Comparison of ENCODE assay signal across 12 cellular contexts in genomic region chr7:156607332-156608175, GRCh38. TPM values are rescaled to one million over a fixed set of nuclear protein-coding genes. Genes with fewer than 3 reads are reported as not detected.
DNase-seq lines count a peak whose midpoint lies in the region; ATAC-seq, FAIRE-seq and TF ChIP-seq lines count a peak whose summit lies in the region.
"Had no signal": no experiment of that assay in that cellular context is flagged by ENCODE, and none has a peak within 500 bp of the region (broad histone marks: within the 10 kb centered on the region; RNA-seq: fewer than 3 reads in every experiment).

No MANE protein-coding gene starts in this region.

- no peak overlapping the region for H2AFZ ChIP-seq in H1 (ENCODE audit: low read length)
- peak overlapping the region; percentile 41 for H2AFZ ChIP-seq in osteoblast (ENCODE audit: low read length)
- no peak overlapping the region for H2AFZ ChIP-seq in neural progenitor cell (replicated peaks)

- H3K9ac ChIP-seq in H1 (replicated peaks in 1 of 4; ENCODE audit: extremely low read depth in 1 of 4, low read depth in 3 of 4, low read length in 3 of 4): no peak overlapping the region
- H3K9ac ChIP-seq in neural progenitor cell: no peak overlapping the region

- no peak overlapping the region for H3K56ac ChIP-seq in H1 (replicated peaks; ENCODE audit: insufficient read length, low read depth, low read length)

- no peak overlapping the region for H3K27ac ChIP-seq in H1 (ENCODE audit: low read depth, low read length)
- H3K27ac ChIP-seq in osteoblast (ENCODE audit: low read depth, low read length): no peak overlapping the region
- no peak overlapping the region for H3K27ac ChIP-seq in neural progenitor cell
- H3K27ac ChIP-seq: SJSA1 had no signal

- H3K18ac ChIP-seq in H1 (ENCODE audit: extremely low read depth, low read length): no peak overlapping the region

- H3K23me2 ChIP-seq in H1 (ENCODE audit: low read depth, low read length): no peaks in the 10 kb centered on the region

- no peaks in the 10 kb centered on the region for H3K9me3 ChIP-seq in H1 (ENCODE audit: insufficient read depth in 2 of 2, low read depth in 1 of 2, low read length in 1 of 2)
- H3K9me3 ChIP-seq in osteoblast (ENCODE audit: low read depth, low read length): no peaks in the 10 kb centered on the region
- no peaks in the 10 kb centered on the region for H3K9me3 ChIP-seq in neural progenitor cell (ENCODE audit: low read depth)
- H3K9me3 ChIP-seq: SJSA1 had no signal

- H3K4me1 Mint-ChIP-seq in neural progenitor cell: peaks cover 6% of the 10 kb centered on the region

- H3K36me3 ChIP-seq in H1 (ENCODE audit: control insufficient read depth in 2 of 4, insufficient read depth in 4 of 4, low read length in 3 of 4) (no peaks in the 10 kb centered on the region), osteoblast (ENCODE audit: insufficient read depth, low read length) (no peaks in the 10 kb centered on the region), neural progenitor cell (no peaks in the 10 kb centered on the region)
- H3K36me3 ChIP-seq: SJSA1 had no signal

- H3K4me1 ChIP-seq in H1 (replicated peaks in 1 of 4; ENCODE audit: control insufficient read depth in 3 of 4, insufficient read depth in 4 of 4, low read length in 3 of 4) (peaks cover 0 to 2% (median under 1%) of the 10 kb centered on the region in 4 experiments; a peak in 3 of 7 replicates), osteoblast (ENCODE audit: insufficient read depth, low read length) (no peaks in the 10 kb centered on the region), neural progenitor cell (peaks cover 6% of the 10 kb centered on the region)

- H3K79me2 ChIP-seq in H1 (ENCODE audit: control insufficient read depth in 1 of 2, insufficient read depth in 2 of 2, low read length in 2 of 2): no peaks in the 10 kb centered on the region
- no peaks in the 10 kb centered on the region for H3K79me2 ChIP-seq in osteoblast (ENCODE audit: insufficient read depth, low read length)
- no peaks in the 10 kb centered on the region for H3K79me2 ChIP-seq in neural progenitor cell (ENCODE audit: low read depth)

- H4K91ac ChIP-seq in H1 (replicated peaks; ENCODE audit: insufficient read length, low read length): no peak overlapping the region

- H3K23ac ChIP-seq in H1 (ENCODE audit: insufficient read length): no peak overlapping the region

- no peaks in the 10 kb centered on the region for H3K79me1 ChIP-seq in H1 (ENCODE audit: low read depth, low read length)

- no peak overlapping the region for H3K4me3 Mint-ChIP-seq in neural progenitor cell

- no peak overlapping the region for H2BK12ac ChIP-seq in H1 (ENCODE audit: low read depth, low read length)

- H3K36me3 Mint-ChIP-seq in neural progenitor cell: no peaks in the 10 kb centered on the region

- TF ChIP-seq RAD21 in H1 (IDR thresholded peaks at IDR 0.05 in 1 of 2, conservative IDR thresholded peaks at IDR 0.05 in 1 of 2; ENCODE audit: low read depth in 2 of 2, low read length in 2 of 2): no peak

- POLR2A ChIA-PET in H1 (lab: Charles Lee; ENCODE audit: partially characterized antibody): no interaction called here

- no peak for TF ChIP-seq EP300 in H1 (IDR thresholded peaks at IDR 0.05; ENCODE audit: borderline replicate concordance in 1 of 2, low read depth in 2 of 2, low read length in 2 of 2)

- H3F3A ChIP-seq in neural progenitor cell (ENCODE audit: low read depth): peaks cover 4% of the 10 kb centered on the region

- no peak overlapping the region for H4K5ac ChIP-seq in H1 (ENCODE audit: insufficient read length, low read depth, low read length)

- H3K27me3 ChIP-seq in H1 (replicated peaks in 1 of 4; ENCODE audit: control insufficient read depth in 3 of 4, extremely low read depth in 1 of 4, insufficient read depth in 3 of 4, low read length in 3 of 4) (no peaks in the 10 kb centered on the region), osteoblast (ENCODE audit: insufficient read depth, low read length) (peaks cover 2% of the 10 kb centered on the region), neural progenitor cell (no peaks in the 10 kb centered on the region)

- no peak overlapping the region for H3K4ac ChIP-seq in H1 (replicated peaks; ENCODE audit: insufficient read length, low read depth, low read length)

- H2BK5ac ChIP-seq in H1 (ENCODE audit: low read depth, low read length): no peak overlapping the region

- no peak overlapping the region for H2AK5ac ChIP-seq in H1 (ENCODE audit: low read depth, low read length)

- peak overlapping the region; percentile 34 for H3K4me3 ChIP-seq in AG10803 (ENCODE audit: low read length)
- no peak overlapping the region for H3K4me3 ChIP-seq in H1 (ENCODE audit: extremely low read depth in 1 of 4, insufficient read depth in 2 of 4, low read depth in 3 of 4, low read length in 4 of 4)
- peak overlapping the region; percentile 67 for H3K4me3 ChIP-seq in osteoblast (ENCODE audit: insufficient read depth, low read length)
- H3K4me3 ChIP-seq in neural progenitor cell: no peak overlapping the region
- H3K4me3 ChIP-seq: SJSA1, smooth muscle cell had no signal

- H4K20me1 ChIP-seq in H1 (replicated peaks in 1 of 2; ENCODE audit: control insufficient read depth in 1 of 2, insufficient read depth in 2 of 2, low read length in 2 of 2): no peaks in the 10 kb centered on the region
- no peaks in the 10 kb centered on the region for H4K20me1 ChIP-seq in osteoblast (ENCODE audit: insufficient read depth, low read length)
- H4K20me1 ChIP-seq in neural progenitor cell (ENCODE audit: low read depth): no peaks in the 10 kb centered on the region

- no peak overlapping the region for H2BK15ac ChIP-seq in H1 (ENCODE audit: low read length)

- no peak overlapping the region for H2BK120ac ChIP-seq in H1 (replicated peaks; ENCODE audit: low read depth, low read length)

- peaks cover 2% of the 10 kb centered on the region for H3K9me3 Mint-ChIP-seq in neural progenitor cell

- TF ChIP-seq POLR2A in H1 (IDR thresholded peaks at IDR 0.05; ENCODE audit: control extremely low read depth in 1 of 2, low read depth in 2 of 2, low read length in 2 of 2): no peak

- no peak for FAIRE-seq in H1 (lab: Jason Lieb, UNC)
- no peak for FAIRE-seq in frontal cortex (lab: Jason Lieb, UNC)

- no peak for DNase-seq in AG10803 (ENCODE audit: low read depth)
- DNase-seq in NCI-H2227 (lab: John Stamatoyannopoulos, UW; ENCODE audit: unreplicated experiment): peak; percentile 14
- DNase-seq in H1 (ENCODE audit: low read depth in 1 of 2, low spot score in 2 of 2): no peak
- DNase-seq in osteoblast (ENCODE audit: insufficient read length, low spot score, missing footprints): peak; percentile 88
- no peak for DNase-seq in frontal cortex (ENCODE audit: low spot score in 2 of 2)
- DNase-seq in stimulated activated CD4-positive, alpha-beta T cell treated with anti-CD3 and anti-CD28 coated beads, Interleukin-4, amount 100 ng/mL, for 24 hours: no peak
- no peak for DNase-seq in neural progenitor cell (ENCODE audit: low spot score)
- DNase-seq: activated naive CD4-positive, alpha-beta T cell; NCI-H146 had no signal

- no peak overlapping the region for H3K4me2 ChIP-seq in H1 (ENCODE audit: insufficient read depth in 1 of 2, low read depth in 2 of 2, low read length in 2 of 2)
- peak overlapping the region; percentile 78 for H3K4me2 ChIP-seq in osteoblast (ENCODE audit: insufficient read depth, low read length)
- no peak overlapping the region for H3K4me2 ChIP-seq in neural progenitor cell
- H3K4me2 ChIP-seq: smooth muscle cell had no signal

- H3K27me3 Mint-ChIP-seq in neural progenitor cell (ENCODE audit: insufficient read depth, low read depth): peaks cover 4% of the 10 kb centered on the region

- peak overlapping the region; percentile 42 for H4K8ac ChIP-seq in H1 (ENCODE audit: extremely low read depth, insufficient read depth, low read length)

- no peak for TF ChIP-seq CTCF in AG10803 (conservative IDR thresholded peaks at IDR 0.05; ENCODE audit: low read length)
- no peak for TF ChIP-seq CTCF in H1 (IDR thresholded peaks at IDR 0.05; ENCODE audit: control extremely low read depth in 1 of 3, insufficient read depth in 1 of 3, low read depth in 1 of 3, low read length in 3 of 3)
- no peak for TF ChIP-seq CTCF in osteoblast (IDR thresholded peaks at IDR 0.05; ENCODE audit: extremely low read depth, low read depth, low read length)
- no peak for TF ChIP-seq CTCF in neural progenitor cell (IDR thresholded peaks at IDR 0.05)

- no peak overlapping the region for H3K14ac ChIP-seq in H1 (ENCODE audit: insufficient read length)

- no peak for ATAC-seq in HG03095 (IDR thresholded peaks at IDR 0.05; ENCODE audit: unreplicated experiment)

- WGBS in H1 (ENCODE audit: extremely low coverage in 1 of 2, insufficient coverage in 1 of 2, insufficient read length in 1 of 2, insufficient replicate concordance in 2 of 2, low coverage in 1 of 2, low lambda C conversion rate in 2 of 2, missing lambda C conversion rate in 1 of 2), 2 experiments: 96% methylated on average over 38 of the region's 84 CpGs; no CpG with 5 or more reads in 1 of the 2 experiments

- CTCF ChIA-PET in H1 (lab: Charles Lee; ENCODE audit: partially characterized antibody): no interaction called here

- no peak overlapping the region for H3K27ac Mint-ChIP-seq in neural progenitor cell

- H2BK20ac ChIP-seq in H1 (ENCODE audit: low read length): no peak overlapping the region

TF ChIP-seq in H1, 55 proteins besides CTCF, POLR2A, EP300 and RAD21 (continues in another document):
- no peak for TF ChIP-seq POU5F1 (IDR thresholded peaks at IDR 0.05; ENCODE audit: low read depth, low read length)
- TF ChIP-seq RNF2 (IDR thresholded peaks at IDR 0.05; ENCODE audit: borderline replicate concordance, low read depth, low read length, missing control alignments, poor library complexity, severe bottlenecking): no peak
- no peak for TF ChIP-seq TBP (IDR thresholded peaks at IDR 0.05; ENCODE audit: low read depth, low read length)
- no peak for TF ChIP-seq SUZ12 (IDR thresholded peaks at IDR 0.05; ENCODE audit: low read length)
- no peak for TF ChIP-seq KDM1A (IDR thresholded peaks at IDR 0.05; ENCODE audit: borderline replicate concordance, low read length)
- no peak for TF ChIP-seq SIX5 (IDR thresholded peaks at IDR 0.05; ENCODE audit: low read depth, low read length)
- TF ChIP-seq RFX5 (IDR thresholded peaks at IDR 0.05; ENCODE audit: borderline replicate concordance, low read depth, low read length): no peak
- no peak for TF ChIP-seq SP1 (IDR thresholded peaks at IDR 0.05; ENCODE audit: low read depth, low read length)

RNA-seq across cellular contexts. Expression of gene RNF32, which starts 33.0 kb away (rescaled TPM):
- total RNA-seq in H1 (2021; fragmentation: NEBNext Ultra II Directional; extraction: Animal tissue kit (Norgen Biotek cat#: 25700)): 0.67 and 1.2 TPM in 2 replicates
- polyA plus RNA-seq in H1 (2011; rRNA removed): 0.48 and 0.72 TPM in 2 replicates
- 0.97 TPM for polyA plus RNA-seq in H1 (2011; cell fraction: cytosol; rRNA removed)
- 1.0 TPM for polyA plus RNA-seq in H1 (2011; cell fraction: nucleus; rRNA removed)
- 0.56 to 1.6 TPM (median 0.93 TPM) in 4 replicates for polyA plus RNA-seq in H1 (2012, experiment 1 of 2)
- 0.42 TPM for polyA plus RNA-seq in H1 (2012, experiment 2 of 2)
- 1.4 TPM for polyA plus RNA-seq in H1 (2013, experiment 1 of 2)
- polyA plus RNA-seq in H1 (2013, experiment 2 of 2): 1.6 TPM
- 0.46 and 0.57 TPM in 2 replicates for polyA minus RNA-seq in H1 (2011; rRNA and poly(A)+ RNA removed)
- polyA minus RNA-seq in H1 (2011; cell fraction: cytosol; rRNA and poly(A)+ RNA removed): not detected
- 1.2 TPM for polyA minus RNA-seq in H1 (2011; cell fraction: nucleus; rRNA and poly(A)+ RNA removed)
- under 0.01 and 0.29 TPM in 2 replicates for total RNA-seq in osteoblast
- 1.2 TPM for total RNA-seq in frontal cortex
- total RNA-seq in neural progenitor cell (ENCODE audit: low replicate concordance): 3.0 and 3.3 TPM in 2 replicates

Comparison
In these comparisons a context has a peak if more than half of its experiments do, and no peak if none do; other contexts are left out.
1. DNase-seq: peak in NCI-H2227 (single experiment) and osteoblast (single experiment); none in AG10803 (single experiment), H1 (0 of 2), frontal cortex (0 of 2), stimulated activated CD4-positive, alpha-beta T cell treated with anti-CD3 and anti-CD28 coated beads, Interleukin-4, amount 100 ng/mL, for 24 hours (single experiment) and neural progenitor cell (single experiment).
2. H3K4me3 ChIP-seq: peak in AG10803 (single experiment) and osteoblast (single experiment); none in H1 (0 of 4) and neural progenitor cell (single experiment).